ENCODE assay signal across 8 cellular contexts in the genomic region with DNA sequence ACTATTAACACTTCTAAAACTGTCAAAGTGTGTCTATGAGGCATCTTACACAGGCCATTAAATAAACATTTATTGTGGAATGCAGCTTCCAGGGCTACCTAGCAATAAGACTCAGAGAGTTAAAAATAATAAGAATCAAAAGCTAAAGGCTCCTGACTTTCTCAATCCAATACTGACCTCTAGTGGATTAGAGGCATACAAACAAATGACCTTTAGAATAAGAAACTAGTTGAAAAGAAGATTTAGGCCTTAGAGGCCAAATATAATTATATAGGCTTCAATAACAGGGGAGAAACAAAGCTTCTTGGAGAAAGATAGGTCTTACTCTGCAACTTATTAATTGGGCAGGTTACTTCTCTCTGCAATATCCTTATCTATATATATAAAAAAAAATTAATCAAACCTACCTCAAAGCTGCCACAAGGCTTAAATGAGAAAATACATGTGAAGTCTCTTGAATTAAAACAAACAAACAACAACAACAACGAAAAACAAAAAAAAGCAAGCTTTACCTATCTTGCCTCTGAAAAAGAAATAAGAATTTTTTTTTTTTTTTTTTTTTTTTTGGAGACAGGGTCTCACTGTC.
DNase-seq lines count a peak whose midpoint lies in the region; ATAC-seq and TF ChIP-seq lines count a peak whose summit lies in the region.

No MANE protein-coding gene starts in this region.

- H3K4me1 ChIP-seq in transverse colon = peaks cover 0 to 11% (median 0%) of the 10 kb centered on the region in 4 donors

- no peak overlapping the region for H3K4me3 ChIP-seq in transverse colon

- TF ChIP-seq CTCF in transverse colon (IDR thresholded peaks at IDR 0.05) = peak; percentile 51 to 68 (median 56)

- DNase-seq in AG08395 (ENCODE audit: low spot score) (peak; percentile 29), NCI-H2081 (lab: John Stamatoyannopoulos, UW) (peak; percentile 1 to 24), amniotic stem cell (lab: John Stamatoyannopoulos, UW) (peak; percentile 37), iPS-NIHi7 (ENCODE audit: extremely low spot score) (peak; percentile 20), transverse colon (no peak), OCI-M2 (lab: John Stamatoyannopoulos, UW; ENCODE audit: unreplicated experiment) (no peak)
- no peak for DNase-seq in activated CD4-positive, alpha-beta T cell treated with anti-CD3 and anti-CD28 coated beads for 4 hours

- no peak overlapping the region for H3K27ac ChIP-seq in transverse colon

- ATAC-seq in GM18519 (IDR thresholded peaks at IDR 0.05; ENCODE audit: low FRiP score, unreplicated experiment) = peak; percentile 68

- no peaks in the 10 kb centered on the region for H3K36me3 ChIP-seq in transverse colon

- H3K9me3 ChIP-seq in transverse colon = no peaks in the 10 kb centered on the region

- in situ Hi-C loops in transverse colon (cut with MboI; ENCODE audit: low pct_ligation_motif_present in 1 of 4, low pct_unique_long_range_greater_than_20kb in 1 of 4, low sequenced_read_pairs in 3 of 4) = loop anchor here in 3 of 4 donors (10.0 to 25.0 kb wide), 6 partner anchors 417 to 1042 kb away; no protein-coding TSS in a partner anchor

- WGBS in transverse colon (ENCODE audit: low coverage in 1 of 2), 2 donors = 0 to 23% methylated on average over 1 of the region's 1 CpG

- TF ChIP-seq EP300 in transverse colon (IDR thresholded peaks at IDR 0.05; ENCODE audit: low read depth) = no peak

- no peak for TF ChIP-seq POLR2A in transverse colon (IDR thresholded peaks at IDR 0.05)

- intact Hi-C loops in transverse colon (cut with DNase I; ENCODE audit: low total_unique reads) = no loop called here

- no peaks in the 10 kb centered on the region for H3K27me3 ChIP-seq in transverse colon

Comparison
In these comparisons a context has a peak if more than half of its experiments do, and no peak if none do; other contexts are left out.
1. DNase-seq: peak in AG08395 (single experiment), NCI-H2081 (2 of 2), amniotic stem cell (single experiment) and iPS-NIHi7 (single experiment); none in transverse colon (single experiment), activated CD4-positive, alpha-beta T cell treated with anti-CD3 and anti-CD28 coated beads for 4 hours (0 of 2) and OCI-M2 (single experiment).